ENCODE assay signal across 18 cellular contexts in genomic region chr4:84901173-84901572, GRCh38.
DNase-seq lines count a peak whose midpoint lies in the region; ATAC-seq, FAIRE-seq and TF ChIP-seq lines count a peak whose summit lies in the region.
"Had no signal": no experiment of that assay in that cellular context is flagged by ENCODE, and none has a peak within 500 bp of the region (broad histone marks: within the 10 kb centered on the region; RNA-seq: fewer than 3 reads in every experiment).

No MANE protein-coding gene starts in this region.

- WGBS in right lobe of liver (ENCODE audit: insufficient coverage, low coverage, low lambda C conversion rate, missing lambda C conversion rate) = 50% methylated on average over 2 of the region's 3 CpGs

- TF ChIP-seq POLR2A in right lobe of liver (IDR thresholded peaks at IDR 0.05) = no peak

- intact Hi-C loops in right lobe of liver (cut with DNase I) = no loop called here

- no peak overlapping the region for H3K4me3 ChIP-seq in right lobe of liver
- H3K4me3 ChIP-seq: SK-N-MC had no signal

- H3K27ac Mint-ChIP-seq in chondrocyte (ENCODE audit: unreplicated experiment) = peak overlapping the region; percentile 22
- H3K27ac Mint-ChIP-seq in mesothelial cell of epicardium = peak overlapping the region; percentile 7
- H3K27ac Mint-ChIP-seq: CD4-positive, CD25-positive, alpha-beta regulatory T cell; T-cell had no signal

- FAIRE-seq in D721Med (lab: Jason Lieb, UNC) = peak; percentile 91

- DNase-seq in D721Med (ENCODE audit: insufficient read length, low spot score) (no peak), NCI-H524 treated with DMSO at 0.1 percent for 48 hours (lab: John Stamatoyannopoulos, UW) (peak; percentile 95), chondrocyte (ENCODE audit: low spot score) (no peak), mesothelial cell of epicardium (ENCODE audit: low spot score in 2 of 2, unreplicated experiment in 2 of 2) (no peak), right lobe of liver (no peak), NCI-H2227 treated with DMSO at 0.1 percent for 48 hours (lab: John Stamatoyannopoulos, UW) (no peak)
- DNase-seq: ACHN; AML-193; Caco-2; CD4-positive, CD25-positive, alpha-beta regulatory T cell; DMS79; NCI-H1048; NCI-H2081 treated with DMSO at 0.1 percent for 48 hours; NCI-H748 treated with DMSO at 0.1 percent for 48 hours; PC-3; T-cell had no signal

- no peaks in the 10 kb centered on the region for H3K9me3 ChIP-seq in right lobe of liver
- H3K9me3 ChIP-seq: Caco-2 had no signal

- TF ChIP-seq CTCF in D721Med (IDR thresholded peaks at IDR 0.05; ENCODE audit: insufficient read depth, missing control alignments) = no peak
- TF ChIP-seq CTCF in chondrocyte (IDR thresholded peaks at IDR 0.05) = no peak
- TF ChIP-seq CTCF in mesothelial cell of epicardium (IDR thresholded peaks at IDR 0.05; ENCODE audit: unreplicated experiment) = no peak
- TF ChIP-seq CTCF in right lobe of liver (IDR thresholded peaks at IDR 0.05) = no peak

- no peaks in the 10 kb centered on the region for H3K36me3 ChIP-seq in right lobe of liver

- peaks cover 7% of the 10 kb centered on the region for H3K36me3 Mint-ChIP-seq in chondrocyte (ENCODE audit: low read depth)
- peaks cover 19% of the 10 kb centered on the region for H3K36me3 Mint-ChIP-seq in mesothelial cell of epicardium
- H3K36me3 Mint-ChIP-seq: CD4-positive, CD25-positive, alpha-beta regulatory T cell; T-cell had no signal

- H3K27me3 ChIP-seq in right lobe of liver = no peaks in the 10 kb centered on the region

- no peaks in the 10 kb centered on the region for H3K4me1 ChIP-seq in right lobe of liver
- H3K4me1 ChIP-seq: Caco-2 had no signal

- H3K27me3 Mint-ChIP-seq in chondrocyte (ENCODE audit: low read depth) (no peaks in the 10 kb centered on the region), mesothelial cell of epicardium (ENCODE audit: low read depth) (no peaks in the 10 kb centered on the region)
- H3K27me3 Mint-ChIP-seq: CD4-positive, CD25-positive, alpha-beta regulatory T cell; T-cell had no signal

- H3K9me3 Mint-ChIP-seq in chondrocyte (ENCODE audit: low read depth) (no peaks in the 10 kb centered on the region), mesothelial cell of epicardium (no peaks in the 10 kb centered on the region)

- ATAC-seq in right lobe of liver = no peak
- no peak for ATAC-seq in HG03457 (IDR thresholded peaks at IDR 0.05; ENCODE audit: unreplicated experiment)
- ATAC-seq: PC-3, T-cell had no signal

- no peak overlapping the region for H3K27ac ChIP-seq in right lobe of liver
- H3K27ac ChIP-seq: SK-N-MC had no signal

- H3K4me1 Mint-ChIP-seq in chondrocyte (ENCODE audit: low read depth) (peaks cover 8% of the 10 kb centered on the region), mesothelial cell of epicardium (peaks cover 29% of the 10 kb centered on the region)
- H3K4me1 Mint-ChIP-seq: CD4-positive, CD25-positive, alpha-beta regulatory T cell; T-cell had no signal

- H3K4me3 Mint-ChIP-seq in chondrocyte (ENCODE audit: unreplicated experiment) (no peak overlapping the region), mesothelial cell of epicardium (no peak overlapping the region)
- H3K4me3 Mint-ChIP-seq: CD4-positive, CD25-positive, alpha-beta regulatory T cell; T-cell had no signal
